ENCODE assay signal across 3 cellular contexts in genomic region chr19:976476-976875, GRCh38.
TF ChIP-seq lines count a peak whose summit lies in the region.

No MANE protein-coding gene starts in this region.

TF ChIP-seq in SK-N-SH treated with all-trans-retinoic acid at 6 μM for 48 hours, 23 proteins besides CTCF, POLR2A, EP300 and RAD21:
- no peak for TF ChIP-seq ZC3H10 (CRISPR knock-in tag; IDR thresholded peaks at IDR 0.05)
- no peak for TF ChIP-seq ZNF565 (CRISPR knock-in tag; conservative IDR thresholded peaks at IDR 0.05; ENCODE audit: low read depth)
- no peak for TF ChIP-seq ISL1 (CRISPR knock-in tag; IDR thresholded peaks at IDR 0.05)
- TF ChIP-seq CSDC2 (CRISPR knock-in tag; IDR thresholded peaks at IDR 0.05), result no peak
- no peak for TF ChIP-seq ARNTL (CRISPR knock-in tag; IDR thresholded peaks at IDR 0.05; ENCODE audit: borderline replicate concordance, low read depth)
- no peak for TF ChIP-seq TCF4 (CRISPR knock-in tag; IDR thresholded peaks at IDR 0.05; ENCODE audit: borderline replicate concordance)
- TF ChIP-seq RARB (CRISPR knock-in tag; IDR thresholded peaks at IDR 0.05), result no peak
- no peak for TF ChIP-seq TOX (CRISPR knock-in tag; IDR thresholded peaks at IDR 0.05; ENCODE audit: borderline replicate concordance)
- TF ChIP-seq OSR1 (CRISPR knock-in tag; IDR thresholded peaks at IDR 0.05), result no peak
- no peak for TF ChIP-seq PPARA (CRISPR knock-in tag; IDR thresholded peaks at IDR 0.05; ENCODE audit: borderline replicate concordance)
- no peak for TF ChIP-seq ZNF8 (CRISPR knock-in tag; IDR thresholded peaks at IDR 0.05)
- no peak for TF ChIP-seq POU6F1 (CRISPR knock-in tag; IDR thresholded peaks at IDR 0.05; ENCODE audit: borderline replicate concordance, low read depth)
- TF ChIP-seq BACH2 (CRISPR knock-in tag; IDR thresholded peaks at IDR 0.05; ENCODE audit: borderline replicate concordance), result no peak
TF ChIP-seq in SK-N-SH treated with all-trans-retinoic acid at 6 μM for 48 hours: peak in this region for 0.

TF ChIP-seq in SK-N-SH, 30 proteins besides CTCF, POLR2A, EP300 and RAD21:
- TF ChIP-seq ZBTB33 (IDR thresholded peaks at IDR 0.05; ENCODE audit: borderline replicate concordance, low read depth) (no peak), FOSL2 (IDR thresholded peaks at IDR 0.05; ENCODE audit: borderline replicate concordance, low read depth) (no peak), EZH2phosphoT487 (IDR thresholded peaks at IDR 0.05; ENCODE audit: borderline replicate concordance, low read depth) (no peak), CHD2 (IDR thresholded peaks at IDR 0.05; ENCODE audit: low read length, partially characterized antibody) (no peak), MAX (IDR thresholded peaks at IDR 0.05; ENCODE audit: low read depth) (no peak), IRF3 (IDR thresholded peaks at IDR 0.05; ENCODE audit: low read depth, low read length) (no peak), NFIC (IDR thresholded peaks at IDR 0.05; ENCODE audit: borderline replicate concordance) (no peak), YY1 (IDR thresholded peaks at IDR 0.05; ENCODE audit: low read depth) (no peak), ELF1 (IDR thresholded peaks at IDR 0.05) (no peak), GATA2 (CRISPR knock-in tag; IDR thresholded peaks at IDR 0.05) (no peak), JUND (IDR thresholded peaks at IDR 0.05) (no peak), RFX5 (IDR thresholded peaks at IDR 0.05; ENCODE audit: low read length) (no peak)

TF ChIP-seq in H1, 55 proteins besides CTCF, POLR2A, EP300 and RAD21:
- TF ChIP-seq KDM1A (IDR thresholded peaks at IDR 0.05; ENCODE audit: borderline replicate concordance, low read length) (no peak), GTF2F1 (IDR thresholded peaks at IDR 0.05; ENCODE audit: borderline replicate concordance, low read depth, low read length) (no peak), POU5F1 (IDR thresholded peaks at IDR 0.05; ENCODE audit: low read depth, low read length) (no peak), USF2 (IDR thresholded peaks at IDR 0.05; ENCODE audit: low read length) (no peak), BCL11A (IDR thresholded peaks at IDR 0.05; ENCODE audit: low read depth in 2 of 2, low read length in 2 of 2) (no peak), CHD2 (IDR thresholded peaks at IDR 0.05; ENCODE audit: low read length) (no peak), GABPA (IDR thresholded peaks at IDR 0.05; ENCODE audit: borderline replicate concordance, insufficient read depth, low read length) (no peak), HDAC2 (IDR thresholded peaks at IDR 0.05; ENCODE audit: borderline replicate concordance in 1 of 2, low read depth in 2 of 2, low read length in 2 of 2) (no peak), SP4 (IDR thresholded peaks at IDR 0.05; ENCODE audit: low read length) (no peak), MAX (IDR thresholded peaks at IDR 0.05) (no peak), HDAC6 (IDR thresholded peaks at IDR 0.05; ENCODE audit: low read depth, low read length) (no peak)
TF ChIP-seq in H1: peak in this region for 0.
